12 cellular contexts compared by ENCODE assay signal in genomic region chr16:50603206-50604064, GRCh38. TPM values are rescaled to one million over a fixed set of nuclear protein-coding genes. Genes with fewer than 3 reads are reported as not detected.
DNase-seq lines count a peak whose midpoint lies in the region; TF ChIP-seq lines count a peak whose summit lies in the region.
"Had no signal": no experiment of that assay in that cellular context is flagged by ENCODE, and none has a peak within 500 bp of the region (broad histone marks: within the 10 kb centered on the region; RNA-seq: fewer than 3 reads in every experiment).

No MANE protein-coding gene starts in this region.

- H3K27me3 Mint-ChIP-seq in CD8-positive, alpha-beta memory T cell, result no peaks in the 10 kb centered on the region

- TF ChIP-seq POLR2A in transverse colon (IDR thresholded peaks at IDR 0.05) (no peak), Peyer's patch (IDR thresholded peaks at IDR 0.05) (no peak)

- no peak overlapping the region for H2BK5ac ChIP-seq in mesenchymal stem cell (ENCODE audit: low read depth, low read length, poor library complexity, severe bottlenecking)

- intact Hi-C loops in colonic mucosa (cut with DNase I) (no loop called here), transverse colon (cut with DNase I; ENCODE audit: low total_unique reads) (no loop called here)

- H2AK5ac ChIP-seq in mesenchymal stem cell (ENCODE audit: low read length, severe bottlenecking), result no peak overlapping the region

- H3K18ac ChIP-seq in mesenchymal stem cell (ENCODE audit: low read depth in 1 of 2, low read length in 2 of 2), result no peak overlapping the region

- peaks cover 13 to 21% (median 19%) of the 10 kb centered on the region in 3 donors for H3K4me1 Mint-ChIP-seq in CD8-positive, alpha-beta memory T cell

- H3K9me3 Mint-ChIP-seq in CD8-positive, alpha-beta memory T cell, result no peaks in the 10 kb centered on the region

- H3K4me3 ChIP-seq in colonic mucosa (no peak overlapping the region), mesenchymal stem cell (ENCODE audit: insufficient read depth in 1 of 2, low read depth in 1 of 2, low read length in 2 of 2) (no peak overlapping the region), transverse colon (no peak overlapping the region), Peyer's patch (no peak overlapping the region)
- H3K4me3 ChIP-seq in CD8-positive, alpha-beta memory T cell (ENCODE audit: low read length), result no peak overlapping the region
- H3K4me3 ChIP-seq: adrenal gland, K562 had no signal

- no peak overlapping the region for H4K8ac ChIP-seq in mesenchymal stem cell (ENCODE audit: low read length)

- no peak overlapping the region for H3K9ac ChIP-seq in colonic mucosa (ENCODE audit: low read depth in 2 of 2, low read length in 2 of 2)
- H3K9ac ChIP-seq in mesenchymal stem cell (ENCODE audit: low read length), result peak overlapping the region; percentile 37

- H3K36me3 Mint-ChIP-seq in CD8-positive, alpha-beta memory T cell, result no peaks in the 10 kb centered on the region

- no peak for TF ChIP-seq CTCF in colonic mucosa (IDR thresholded peaks at IDR 0.05)
- no peak for TF ChIP-seq CTCF in transverse colon (IDR thresholded peaks at IDR 0.05)
- no peak for TF ChIP-seq CTCF in Peyer's patch (IDR thresholded peaks at IDR 0.05)

- peak overlapping the region; percentile 30 for H3K27ac ChIP-seq in colonic mucosa
- H3K27ac ChIP-seq in mesenchymal stem cell (ENCODE audit: low read length, poor library complexity, severe bottlenecking), result peak overlapping the region; percentile 14
- H3K27ac ChIP-seq in transverse colon, result peak overlapping the region; percentile 65 to 86 (median 80)
- H3K27ac ChIP-seq in Peyer's patch, result peak overlapping the region in 2 of 4 donors; percentile 59 to 73
- no peak overlapping the region for H3K27ac ChIP-seq in CD8-positive, alpha-beta memory T cell (ENCODE audit: low read depth, low read length)

- POLR2A ChIA-PET in CD8-positive, alpha-beta memory T cell (lab: Charles Lee), result no interaction called here

- H3K4ac ChIP-seq in mesenchymal stem cell (ENCODE audit: low read depth in 1 of 2, low read length in 2 of 2), result no peak overlapping the region

- H3K9me3 ChIP-seq in colonic mucosa, result no peaks in the 10 kb centered on the region
- no peaks in the 10 kb centered on the region for H3K9me3 ChIP-seq in mesenchymal stem cell (ENCODE audit: control insufficient read depth, low read length)
- no peaks in the 10 kb centered on the region for H3K9me3 ChIP-seq in transverse colon
- peaks cover 0 to 2% (median 0%) of the 10 kb centered on the region in 4 donors for H3K9me3 ChIP-seq in Peyer's patch
- H3K9me3 ChIP-seq in CD8-positive, alpha-beta memory T cell (ENCODE audit: low read length), result no peaks in the 10 kb centered on the region
- H3K9me3 ChIP-seq: adrenal gland had no signal

- H3K14ac ChIP-seq in mesenchymal stem cell (ENCODE audit: low read length in 2 of 2), result peak overlapping the region in 1 of 2 experiments; percentile 31

- peak overlapping the region; percentile 30 for H4K91ac ChIP-seq in mesenchymal stem cell (ENCODE audit: low read length)

- H2BK12ac ChIP-seq in mesenchymal stem cell (ENCODE audit: low read length in 2 of 2), result no peak overlapping the region

- CTCF ChIA-PET in CD8-positive, alpha-beta memory T cell (lab: Charles Lee), result no interaction called here

- H3K4me2 ChIP-seq in mesenchymal stem cell (ENCODE audit: low read length, poor library complexity, severe bottlenecking), result no peak overlapping the region

- in situ Hi-C loops in transverse colon (cut with MboI; ENCODE audit: low pct_ligation_motif_present in 1 of 4, low pct_unique_long_range_greater_than_20kb in 1 of 4, low sequenced_read_pairs in 3 of 4), result no loop called here

- H3K27ac Mint-ChIP-seq in CD8-positive, alpha-beta memory T cell, result peak overlapping the region in 4 of 8 donors; percentile 7 to 79 (median 72)

- H2AFZ ChIP-seq in mesenchymal stem cell (ENCODE audit: low read depth, low read length), result no peak overlapping the region

- no peak for TF ChIP-seq EP300 in transverse colon (IDR thresholded peaks at IDR 0.05; ENCODE audit: low read depth)

- no peak overlapping the region for H3K4me3 Mint-ChIP-seq in CD8-positive, alpha-beta memory T cell

- no peak overlapping the region for H3K23ac ChIP-seq in mesenchymal stem cell (ENCODE audit: low read length in 2 of 2)

- H3K4me1 ChIP-seq in colonic mucosa (no peaks in the 10 kb centered on the region), mesenchymal stem cell (ENCODE audit: control insufficient read depth, insufficient read depth, low read depth, low read length) (peaks cover 4% of the 10 kb centered on the region), transverse colon (peaks cover 29 to 55% (median 41%) of the 10 kb centered on the region in 4 donors), Peyer's patch (peaks cover 0 to 31% (median 0%) of the 10 kb centered on the region in 4 donors)
- H3K4me1 ChIP-seq in CD8-positive, alpha-beta memory T cell (ENCODE audit: insufficient read depth, low read length), result peaks cover 36% of the 10 kb centered on the region

- H3K79me1 ChIP-seq in mesenchymal stem cell (replicated peaks; ENCODE audit: low read length, poor library complexity, severe bottlenecking), result no peaks in the 10 kb centered on the region

- peak overlapping the region; percentile 44 for H2BK15ac ChIP-seq in mesenchymal stem cell (ENCODE audit: low read depth, poor library complexity, severe bottlenecking)

- 70% methylated on average over 15 of the region's 18 CpGs for WGBS in mesenchymal stem cell
- WGBS in transverse colon (ENCODE audit: low coverage in 1 of 2), 2 donors, result 64 to 83% methylated on average over 4 to 18 of the region's 18 CpGs

- DNase-seq in HT1080 (ENCODE audit: low read depth) (peak; percentile 55), colonic mucosa (no peak), mesenchymal stem cell (peak; percentile 54), transverse colon (peak; percentile 33), GDM1 (lab: John Stamatoyannopoulos, UW) (no peak), Peyer's patch (no peak), D341Med (ENCODE audit: low spot score) (no peak)
- no peak for DNase-seq in CD8-positive, alpha-beta memory T cell
- DNase-seq: adrenal gland, NCI-H748 treated with DMSO at 0.1 percent for 48 hours, retina had no signal

- H2BK120ac ChIP-seq in mesenchymal stem cell (ENCODE audit: low read depth, low read length), result no peak overlapping the region

- H3K36me3 ChIP-seq in colonic mucosa, result no peaks in the 10 kb centered on the region
- no peaks in the 10 kb centered on the region for H3K36me3 ChIP-seq in mesenchymal stem cell (ENCODE audit: control insufficient read depth in 1 of 2, insufficient read depth in 2 of 2, low read depth in 1 of 2, low read length in 2 of 2)
- no peaks in the 10 kb centered on the region for H3K36me3 ChIP-seq in transverse colon
- H3K36me3 ChIP-seq in Peyer's patch, result no peaks in the 10 kb centered on the region
- no peaks in the 10 kb centered on the region for H3K36me3 ChIP-seq in CD8-positive, alpha-beta memory T cell (ENCODE audit: insufficient read depth, low read length)
- H3K36me3 ChIP-seq: adrenal gland had no signal

- H3K27me3 ChIP-seq in colonic mucosa (no peaks in the 10 kb centered on the region), mesenchymal stem cell (ENCODE audit: control insufficient read depth in 1 of 2, insufficient read depth in 1 of 2, low read length in 2 of 2) (peaks cover 0 to 13% of the 10 kb centered on the region in 2 experiments), transverse colon (no peaks in the 10 kb centered on the region), Peyer's patch (no peaks in the 10 kb centered on the region)
- no peaks in the 10 kb centered on the region for H3K27me3 ChIP-seq in CD8-positive, alpha-beta memory T cell (ENCODE audit: insufficient read depth, low read length, poor library complexity, severe bottlenecking)
- H3K27me3 ChIP-seq: adrenal gland had no signal

RNA-seq across cellular contexts. Expression of gene NKD1, which starts 55.2 kb away (rescaled TPM):
- 0.10 and 0.37 TPM in 2 replicates for total RNA-seq in HT1080 (2014; rRNA removed; shearing (Covaris generic))
- 0.12 and 0.13 TPM in 2 replicates for polyA plus RNA-seq in HT1080 (2015; cell fraction: cytosol; rRNA removed)
- polyA plus RNA-seq in HT1080 (2015; cell fraction: nucleus; rRNA removed), result 0.08 and 0.10 TPM in 2 replicates
- total RNA-seq in colonic mucosa, result 1 to 10 TPM; 2.3 TPM
- polyA plus RNA-seq in mesenchymal stem cell (2013, experiment 1 of 2), result 0.06 TPM
- 0.10 TPM for polyA plus RNA-seq in mesenchymal stem cell (2013, experiment 2 of 2)
- total RNA-seq in transverse colon, result 10 to 100 TPM in 1 of 4 donors, 1 to 10 TPM in 3; 1.7 to 98.1 (median 2.5) TPM
- 1 to 10 TPM; 1.7 to 4.0 (median 3.4) TPM for total RNA-seq in Peyer's patch
- total RNA-seq in CD8-positive, alpha-beta memory T cell, result 1 to 10 TPM; 1.2 to 1.5 TPM
- polyA plus RNA-seq in CD8-positive, alpha-beta memory T cell, result 0.45 TPM

Comparison
In these comparisons a context has a peak if more than half of its experiments do, and no peak if none do; other contexts are left out.
1. DNase-seq: peak in HT1080 (single experiment), mesenchymal stem cell (single experiment) and transverse colon (single experiment); none in colonic mucosa (single experiment), GDM1 (single experiment), Peyer's patch (0 of 3), D341Med (single experiment) and CD8-positive, alpha-beta memory T cell (0 of 5).